ENCODE assay signal across 1 cellular context in the genomic region with DNA sequence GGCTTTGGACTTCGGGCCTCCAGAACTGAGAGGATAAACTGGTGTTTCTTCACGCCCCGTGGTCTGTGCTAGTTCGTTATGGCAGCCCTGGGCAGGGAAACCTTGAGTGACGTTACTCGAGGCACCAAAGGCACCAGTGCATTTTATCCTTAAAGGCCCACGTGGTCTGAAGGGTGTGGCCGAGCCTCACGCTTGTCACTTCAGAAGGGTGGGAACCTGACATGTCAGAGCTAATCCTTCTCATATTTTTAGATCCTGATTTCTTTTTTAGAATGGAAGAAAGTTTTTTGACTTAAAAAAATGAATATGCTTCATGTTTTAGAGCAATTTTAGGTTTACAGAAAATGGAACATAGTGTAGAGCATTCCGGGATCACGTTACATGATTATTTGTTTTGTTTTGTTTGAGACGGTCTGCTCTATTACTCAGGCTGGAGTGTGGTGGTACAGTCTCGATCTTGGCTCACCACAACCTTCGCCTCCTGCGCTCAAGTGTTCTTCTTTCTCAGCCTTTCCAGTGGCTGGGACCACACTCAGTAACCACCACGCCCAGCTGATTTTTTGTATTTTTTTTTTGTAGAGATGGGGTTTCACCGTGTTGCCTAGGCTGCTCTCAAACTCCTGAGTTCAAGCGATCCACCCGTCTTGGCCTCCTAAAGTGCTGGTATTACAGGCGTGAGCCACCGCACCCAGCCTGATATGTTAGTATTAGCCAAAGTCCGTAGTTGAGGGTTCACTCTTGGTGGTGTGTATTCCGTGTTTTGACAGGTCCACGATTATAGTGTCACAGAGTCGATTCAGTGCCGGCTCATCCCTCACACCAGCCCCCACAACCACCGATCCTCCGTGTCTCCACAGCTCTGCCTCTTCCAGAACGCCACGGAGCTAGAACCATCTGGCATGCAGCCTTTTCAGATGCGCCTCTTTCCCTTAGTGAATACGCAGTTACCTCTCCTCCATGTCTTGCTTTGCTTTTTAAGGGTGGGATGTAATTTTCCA.
A peak's percentile ranks its signal among the peaks of the same experiment; 100 is the strongest.
TF ChIP-seq lines count a peak whose summit lies in the region.

No MANE protein-coding gene starts in this region.

TF ChIP-seq in HEK293, 187 proteins besides CTCF, POLR2A, EP300 and RAD21 (continued from another document):
- TF ChIP-seq ZNF701 (tag by site-specific recombination; IDR thresholded peaks at IDR 0.05) (no peak), ZNF548 (tag by site-specific recombination; IDR thresholded peaks at IDR 0.05) (no peak), KLF1 (tag by site-specific recombination; IDR thresholded peaks at IDR 0.05) (peak; percentile 68), ZBTB17 (tag by site-specific recombination; IDR thresholded peaks at IDR 0.05) (peak; percentile 51)
- TF ChIP-seq, protein P1, sequence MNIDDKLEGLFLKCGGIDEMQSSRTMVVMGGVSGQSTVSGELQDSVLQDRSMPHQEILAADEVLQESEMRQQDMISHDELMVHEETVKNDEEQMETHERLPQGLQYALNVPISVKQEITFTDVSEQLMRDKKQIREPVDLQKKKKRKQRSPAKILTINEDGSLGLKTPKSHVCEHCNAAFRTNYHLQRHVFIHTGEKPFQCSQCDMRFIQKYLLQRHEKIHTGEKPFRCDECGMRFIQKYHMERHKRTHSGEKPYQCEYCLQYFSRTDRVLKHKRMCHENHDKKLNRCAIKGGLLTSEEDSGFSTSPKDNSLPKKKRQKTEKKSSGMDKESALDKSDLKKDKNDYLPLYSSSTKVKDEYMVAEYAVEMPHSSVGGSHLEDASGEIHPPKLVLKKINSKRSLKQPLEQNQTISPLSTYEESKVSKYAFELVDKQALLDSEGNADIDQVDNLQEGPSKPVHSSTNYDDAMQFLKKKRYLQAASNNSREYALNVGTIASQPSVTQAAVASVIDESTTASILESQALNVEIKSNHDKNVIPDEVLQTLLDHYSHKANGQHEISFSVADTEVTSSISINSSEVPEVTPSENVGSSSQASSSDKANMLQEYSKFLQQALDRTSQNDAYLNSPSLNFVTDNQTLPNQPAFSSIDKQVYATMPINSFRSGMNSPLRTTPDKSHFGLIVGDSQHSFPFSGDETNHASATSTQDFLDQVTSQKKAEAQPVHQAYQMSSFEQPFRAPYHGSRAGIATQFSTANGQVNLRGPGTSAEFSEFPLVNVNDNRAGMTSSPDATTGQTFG (tag by site-specific recombination; IDR thresholded peaks at IDR 0.05; ENCODE audit: borderline replicate concordance) = no peak
- TF ChIP-seq, protein P2, sequence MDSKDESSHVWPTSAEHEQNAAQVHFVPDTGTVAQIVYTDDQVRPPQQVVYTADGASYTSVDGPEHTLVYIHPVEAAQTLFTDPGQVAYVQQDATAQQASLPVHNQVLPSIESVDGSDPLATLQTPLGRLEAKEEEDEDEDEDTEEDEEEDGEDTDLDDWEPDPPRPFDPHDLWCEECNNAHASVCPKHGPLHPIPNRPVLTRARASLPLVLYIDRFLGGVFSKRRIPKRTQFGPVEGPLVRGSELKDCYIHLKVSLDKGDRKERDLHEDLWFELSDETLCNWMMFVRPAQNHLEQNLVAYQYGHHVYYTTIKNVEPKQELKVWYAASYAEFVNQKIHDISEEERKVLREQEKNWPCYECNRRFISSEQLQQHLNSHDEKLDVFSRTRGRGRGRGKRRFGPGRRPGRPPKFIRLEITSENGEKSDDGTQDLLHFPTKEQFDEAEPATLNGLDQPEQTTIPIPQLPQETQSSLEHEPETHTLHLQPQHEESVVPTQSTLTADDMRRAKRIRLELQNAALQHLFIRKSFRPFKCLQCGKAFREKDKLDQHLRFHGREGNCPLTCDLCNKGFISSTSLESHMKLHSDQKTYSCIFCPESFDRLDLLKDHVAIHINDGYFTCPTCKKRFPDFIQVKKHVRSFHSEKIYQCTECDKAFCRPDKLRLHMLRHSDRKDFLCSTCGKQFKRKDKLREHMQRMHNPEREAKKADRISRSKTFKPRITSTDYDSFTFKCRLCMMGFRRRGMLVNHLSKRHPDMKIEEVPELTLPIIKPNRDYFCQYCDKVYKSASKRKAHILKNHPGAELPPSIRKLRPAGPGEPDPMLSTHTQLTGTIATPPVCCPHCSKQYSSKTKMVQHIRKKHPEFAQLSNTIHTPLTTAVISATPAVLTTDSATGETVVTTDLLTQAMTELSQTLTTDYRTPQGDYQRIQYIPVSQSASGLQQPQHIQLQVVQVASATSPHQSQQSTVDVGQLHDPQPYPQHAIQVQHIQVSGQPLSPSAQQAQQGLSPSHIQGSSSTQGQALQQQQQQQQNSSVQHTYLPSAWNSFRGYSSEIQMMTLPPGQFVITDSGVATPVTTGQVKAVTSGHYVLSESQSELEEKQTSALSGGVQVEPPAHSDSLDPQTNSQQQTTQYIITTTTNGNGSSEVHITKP (tag by site-specific recombination; IDR thresholded peaks at IDR 0.05) = peak; percentile 94
